ENCODE assay signal across 23 cellular contexts in the genomic region with DNA sequence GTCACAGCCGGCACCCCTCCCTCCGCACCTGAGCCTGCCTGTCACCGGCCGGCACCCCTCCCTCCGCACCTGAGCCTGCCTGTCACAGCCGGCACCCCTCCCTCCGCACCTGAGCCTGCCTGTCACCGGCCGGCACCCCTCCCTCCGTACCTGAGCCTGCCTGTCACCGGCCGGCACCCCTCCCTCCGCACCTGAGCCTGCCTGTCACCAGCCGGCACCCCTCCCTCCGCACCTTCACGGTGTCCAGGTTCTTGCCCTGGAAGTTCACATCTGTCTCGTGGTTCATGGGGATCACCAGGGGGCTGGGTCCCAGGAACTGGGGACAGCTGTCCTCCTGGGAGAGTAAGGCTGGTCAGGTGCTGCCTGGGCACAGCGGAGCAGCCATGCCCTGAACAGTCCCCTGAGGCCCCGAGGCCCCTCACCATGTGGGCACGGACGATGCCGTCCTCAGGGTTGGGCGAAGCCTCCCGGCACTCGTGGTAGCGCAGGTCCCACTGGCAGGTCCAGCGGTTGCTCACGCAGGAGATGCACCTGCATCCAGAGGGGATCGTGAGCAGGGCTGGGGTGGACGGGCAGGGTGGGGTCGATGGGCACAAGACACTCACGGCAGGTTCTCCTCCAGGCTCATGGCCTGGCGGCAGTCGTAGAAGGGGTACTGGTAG.
"Had no signal": no experiment of that assay in that cellular context is flagged by ENCODE, and none has a peak within 500 bp of the region (broad histone marks: within the 10 kb centered on the region; RNA-seq: fewer than 3 reads in every experiment).

No MANE protein-coding gene starts in this region.

- DNase-seq: activated CD4-positive, alpha-beta T cell treated with anti-CD3 and anti-CD28 coated beads for 4 hours; activated CD4-positive, CD25-positive, alpha-beta regulatory T cell; activated CD8-positive, alpha-beta memory T cell treated with anti-CD3 and anti-CD28 coated beads, Interleukin-2, amount 50 U/mL, for 48 hours; activated CD8-positive, alpha-beta T cell treated with anti-CD3 and anti-CD28 coated beads for 36 hours; activated naive CD4-positive, alpha-beta T cell; activated T-cell treated with anti-CD3 and anti-CD28 coated beads, Interleukin-2, amount 50 U/mL, for 1 hour; aorta; MG63; MV-4-11; NCI-H1092 treated with DMSO at 0.1 percent for 48 hours; NCI-H1417 treated with DMSO at 0.1 percent for 48 hours; NCI-H1694 treated with DMSO at 0.1 percent for 48 hours; NCI-H2029 treated with DMSO at 0.1 percent for 48 hours; NCI-H345; NCI-H510A; NCI-H526 treated with DMSO at 0.1 percent for 48 hours; NCI-H82; T-cell; T-helper 2 cell; T1000 had no signal

- H3K4me3 ChIP-seq: MG63, SK-N-MC had no signal

- H3K9me3 ChIP-seq: MG63 had no signal

- H3K27me3 ChIP-seq: MG63 had no signal

- H3K27ac ChIP-seq: SK-N-MC, VCaP had no signal

- ATAC-seq: activated CD8-positive, alpha-beta T cell treated with anti-CD3 and anti-CD28 coated beads for 36 hours; Right ventricle myocardium inferior; T-cell had no signal
